Comparison of ENCODE assay signal across 35 cellular contexts in genomic region chr2:23477392-23477791, GRCh38.
"Had no signal": no experiment of that assay in that cellular context is flagged by ENCODE, and none has a peak within 500 bp of the region (broad histone marks: within the 10 kb centered on the region; RNA-seq: fewer than 3 reads in every experiment).

No MANE protein-coding gene starts in this region.

- H3K9ac ChIP-seq: KMS-11 had no signal

- H3K4me1 ChIP-seq: adrenal gland, Peyer's patch had no signal

- H3K9me3 ChIP-seq: adrenal gland, Peyer's patch had no signal

- H3K36me3 ChIP-seq: adrenal gland, brain microvascular endothelial cell, Peyer's patch had no signal

- H3K4me3 ChIP-seq: adrenal gland, Peyer's patch had no signal

- H3K27ac ChIP-seq: adrenal gland, brain microvascular endothelial cell, KMS-11, Peyer's patch had no signal

- DNase-seq: activated B cell treated with CpG ODN at 0.5 μM for 24 hours; activated CD4-positive, alpha-beta memory T cell treated with anti-CD3 and anti-CD28 coated beads, Interleukin-2, amount 10 ng/mL, durations not matched to agents 7 days and 5 days; activated CD4-positive, alpha-beta T cell treated with anti-CD3 and anti-CD28 coated beads for 48 hours; activated CD4-positive, CD25-positive, alpha-beta regulatory T cell treated with anti-CD3 and anti-CD28 coated beads, Interleukin-2, amount 50 U/mL, for 72 hours; activated CD8-positive, alpha-beta memory T cell treated with anti-CD3 and anti-CD28 coated beads for 24 hours; activated CD8-positive, alpha-beta memory T cell treated with anti-CD3 and anti-CD28 coated beads, Interleukin-2, amount 10 ng/mL, durations not matched to agents 7 days and 5 days; activated CD8-positive, alpha-beta memory T cell treated with anti-CD3 and anti-CD28 coated beads, Interleukin-2, amount 50 U/mL, for 48 hours; activated gamma-delta T cell treated with Interleukin-2 at 50 U/mL for 16 hours; activated naive CD4-positive, alpha-beta T cell treated with anti-CD3 and anti-CD28 coated beads for 36 hours; activated T-cell treated with anti-CD3 and anti-CD28 coated beads, Interleukin-2, amount 50 U/mL, for 48 hours; adrenal gland; anterior cingulate cortex; brain microvascular endothelial cell; MM.1S; MV-4-11; NCI-H1092; NCI-H146; NCI-H187; NCI-H2029 treated with DMSO at 0.1 percent for 48 hours; NCI-H2107; NCI-H2171; NCI-H526; NCI-H748 treated with DMSO at 0.1 percent for 48 hours; NK-92 treated with Interleukin-12 subunit alpha and Interleukin-12 subunit beta, amount 100 ng/mL, for 24 hours; PC-3; Right ventricle myocardium superior; RPMI8226; SW 1271; T-helper 1 cell; T-helper 2 cell; T-helper 9 cell had no signal

- H3K27me3 ChIP-seq: adrenal gland, brain microvascular endothelial cell, Peyer's patch had no signal

- ATAC-seq: activated CD8-positive, alpha-beta memory T cell treated with anti-CD3 and anti-CD28 coated beads, Interleukin-2, amount 10 ng/mL, durations not matched to agents 7 days and 5 days; activated naive CD4-positive, alpha-beta T cell treated with anti-CD3 and anti-CD28 coated beads, Interleukin-2, amount 50 U/mL, for 72 hours; activated T-helper 17 cell treated with anti-CD3 and anti-CD28 coated beads, Interleukin-2, amount 50 U/mL, for 72 hours; PC-3 had no signal

- H3K4me2 ChIP-seq: KMS-11 had no signal
